ENCODE assay signal across 9 cellular contexts in the genomic region with DNA sequence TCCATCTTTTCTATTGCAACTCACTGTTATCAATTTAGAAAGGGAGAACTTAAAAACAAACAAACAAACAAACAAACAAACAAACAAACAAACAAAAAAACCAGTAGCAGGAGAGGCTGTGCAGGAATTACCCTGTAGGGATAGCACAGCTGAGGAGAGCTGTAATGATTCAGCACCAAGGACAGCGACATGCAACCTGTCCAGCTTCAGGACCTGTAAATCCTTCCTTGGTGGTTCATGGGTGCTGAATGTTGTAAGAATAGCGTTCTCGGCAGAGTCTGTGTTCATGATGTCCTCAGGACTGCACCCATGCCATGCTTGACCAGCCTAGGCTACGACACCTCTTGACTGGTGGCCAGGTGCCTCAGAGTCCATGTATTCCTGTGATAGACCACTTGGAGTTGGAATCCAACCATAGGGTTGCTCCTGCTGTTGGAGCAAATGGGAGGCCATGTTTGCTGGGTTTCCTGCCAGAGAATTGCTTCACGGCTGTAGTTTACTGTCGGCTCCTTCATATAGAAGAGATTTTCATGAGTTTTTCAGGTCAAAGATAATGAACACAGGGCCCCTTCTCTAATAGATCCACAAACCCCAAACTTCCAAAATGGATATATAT.
A peak's percentile ranks its signal among the peaks of the same experiment; 100 is the strongest.
DNase-seq lines count a peak whose midpoint lies in the region; ATAC-seq and TF ChIP-seq lines count a peak whose summit lies in the region.
"Had no signal": no experiment of that assay in that cellular context is flagged by ENCODE, and none has a peak within 500 bp of the region (broad histone marks: within the 10 kb centered on the region; RNA-seq: fewer than 3 reads in every experiment).

No MANE protein-coding gene starts in this region.

- DNase-seq in Caco-2: peak; percentile 64 to 73
- DNase-seq in HT1080 (ENCODE audit: low read depth): peak; percentile 19
- peak; percentile 28 for DNase-seq in activated CD8-positive, alpha-beta T cell treated with anti-CD3 and anti-CD28 coated beads for 36 hours
- DNase-seq in iPS-NIHi11 (ENCODE audit: low spot score): peak; percentile 87
- no peak for DNase-seq in BE2C
- no peak for DNase-seq in posterior vena cava (ENCODE audit: low spot score)

- H3K36me3 Mint-ChIP-seq in Caco-2 (ENCODE audit: insufficient read depth, unreplicated experiment): no peaks in the 10 kb centered on the region
- no peaks in the 10 kb centered on the region for H3K36me3 Mint-ChIP-seq in activated CD8-positive, alpha-beta T cell treated with anti-CD3 and anti-CD28 coated beads for 36 hours (ENCODE audit: low read depth)

- H3K27me3 ChIP-seq in Caco-2 (replicated peaks; ENCODE audit: control insufficient read depth, insufficient read depth, low read length) (no peaks in the 10 kb centered on the region), BE2C (no peaks in the 10 kb centered on the region)

- CTCF ChIA-PET in Caco-2 (lab: Charles Lee): interaction anchor here (0.5 kb wide), 1 partner anchor 752 kb away, joined by 3 read pairs; no protein-coding TSS in a partner anchor
- CTCF ChIA-PET in activated CD8-positive, alpha-beta T cell treated with anti-CD3 and anti-CD28 coated beads for 36 hours (lab: Charles Lee): no interaction called here

- no peaks in the 10 kb centered on the region for H3K4me1 Mint-ChIP-seq in Caco-2 (ENCODE audit: low read depth, unreplicated experiment)
- no peaks in the 10 kb centered on the region for H3K4me1 Mint-ChIP-seq in activated CD8-positive, alpha-beta T cell treated with anti-CD3 and anti-CD28 coated beads for 36 hours (ENCODE audit: low read depth)
- H3K4me1 Mint-ChIP-seq: central memory CD8-positive, alpha-beta T cell had no signal

- H3K27ac Mint-ChIP-seq in Caco-2 (ENCODE audit: unreplicated experiment): no peak overlapping the region
- H3K27ac Mint-ChIP-seq in activated CD8-positive, alpha-beta T cell treated with anti-CD3 and anti-CD28 coated beads for 36 hours: no peak overlapping the region

- no peaks in the 10 kb centered on the region for H3K9me3 Mint-ChIP-seq in Caco-2 (ENCODE audit: unreplicated experiment)
- H3K9me3 Mint-ChIP-seq in activated CD8-positive, alpha-beta T cell treated with anti-CD3 and anti-CD28 coated beads for 36 hours: peaks cover 7% of the 10 kb centered on the region

- intact Hi-C loops in Caco-2 (cut with micrococcal nuclease; ENCODE audit: unreplicated experiment) (no loop called here), posterior vena cava (cut with DNase I) (no loop called here)
- intact Hi-C loops in activated CD8-positive, alpha-beta T cell treated with anti-CD3 and anti-CD28 coated beads for 36 hours (cut with micrococcal nuclease): no loop called here

- H3K4me3 ChIP-seq in Caco-2 (ENCODE audit: low read depth, low read length) (no peak overlapping the region), BE2C (ENCODE audit: low read depth, low read length) (no peak overlapping the region)

- no TSS peak for BruUV-seq in Caco-2 (replicated peaks; lab: Mats Ljungman, UMichigan)

- no peaks in the 10 kb centered on the region for H3K4me1 ChIP-seq in Caco-2
- H3K4me1 ChIP-seq in BE2C: no peaks in the 10 kb centered on the region

- H3K36me3 ChIP-seq in Caco-2 (ENCODE audit: control insufficient read depth, insufficient read depth, low read length) (no peaks in the 10 kb centered on the region), BE2C (no peaks in the 10 kb centered on the region)

- no peaks in the 10 kb centered on the region for H3K27me3 Mint-ChIP-seq in Caco-2 (ENCODE audit: insufficient read depth, unreplicated experiment)
- H3K27me3 Mint-ChIP-seq in activated CD8-positive, alpha-beta T cell treated with anti-CD3 and anti-CD28 coated beads for 36 hours: peaks cover 3% of the 10 kb centered on the region
- H3K27me3 Mint-ChIP-seq: central memory CD8-positive, alpha-beta T cell had no signal

- no peak overlapping the region for H3K4me3 Mint-ChIP-seq in Caco-2 (ENCODE audit: unreplicated experiment)
- no peak overlapping the region for H3K4me3 Mint-ChIP-seq in activated CD8-positive, alpha-beta T cell treated with anti-CD3 and anti-CD28 coated beads for 36 hours
- H3K4me3 Mint-ChIP-seq: central memory CD8-positive, alpha-beta T cell had no signal

- H3K9me3 ChIP-seq in Caco-2 (no peaks in the 10 kb centered on the region), BE2C (no peaks in the 10 kb centered on the region)

- POLR2A ChIA-PET in Caco-2 (lab: Charles Lee): no interaction called here
- POLR2A ChIA-PET in activated CD8-positive, alpha-beta T cell treated with anti-CD3 and anti-CD28 coated beads for 36 hours (lab: Charles Lee): no interaction called here

- no peak for ATAC-seq in activated CD8-positive, alpha-beta T cell treated with anti-CD3 and anti-CD28 coated beads for 36 hours
- ATAC-seq in HG03354 (IDR thresholded peaks at IDR 0.05; ENCODE audit: poor library complexity, severe bottlenecking, unreplicated experiment) (no peak), GM21515 (IDR thresholded peaks at IDR 0.05; ENCODE audit: unreplicated experiment) (no peak)

- no peak for TF ChIP-seq CTCF in Caco-2 (IDR thresholded peaks at IDR 0.05; ENCODE audit: insufficient read depth in 1 of 2, low read depth in 1 of 2, low read length in 1 of 2, severe bottlenecking in 1 of 2, unreplicated experiment in 1 of 2)
- no peak for TF ChIP-seq CTCF in activated CD8-positive, alpha-beta T cell treated with anti-CD3 and anti-CD28 coated beads for 36 hours (IDR thresholded peaks at IDR 0.05)
- TF ChIP-seq CTCF in BE2C (IDR thresholded peaks at IDR 0.05; ENCODE audit: low read depth, low read length): no peak

Comparison
In these comparisons a context has a peak if more than half of its experiments do, and no peak if none do; other contexts are left out.
1. DNase-seq: peak in Caco-2 (2 of 2), HT1080 (single experiment), activated CD8-positive, alpha-beta T cell treated with anti-CD3 and anti-CD28 coated beads for 36 hours (single experiment) and iPS-NIHi11 (single experiment); none in BE2C (single experiment) and posterior vena cava (single experiment).